ENCODE assay signal across 29 cellular contexts in genomic region chr17:55986817-55987216, GRCh38.
"Had no signal": no experiment of that assay in that cellular context is flagged by ENCODE, and none has a peak within 500 bp of the region (broad histone marks: within the 10 kb centered on the region; RNA-seq: fewer than 3 reads in every experiment).

No MANE protein-coding gene starts in this region.

- H3K27ac ChIP-seq: esophagus squamous epithelium, heart right ventricle, left lung, neural progenitor cell, prostate gland, right atrium auricular region, suprapubic skin, transverse colon, upper lobe of right lung, uterus had no signal

- H3K4me3 ChIP-seq: esophagus squamous epithelium, heart right ventricle, left lung, mucosa of descending colon, neural progenitor cell, prostate gland, right atrium auricular region, smooth muscle cell, suprapubic skin, transverse colon, upper lobe of right lung, uterus had no signal

- H3K4me1 Mint-ChIP-seq: mesothelial cell of epicardium; naive B cell; neural progenitor cell; stimulated activated naive CD8-positive, alpha-beta T cell treated with anti-CD3 and anti-CD28 coated beads, Interleukin-15, amount 100 ng/mL, for 72 hours had no signal

- H3K4me3 Mint-ChIP-seq: effector memory CD8-positive, alpha-beta T cell; mesothelial cell of epicardium; naive B cell; nephron; neural progenitor cell; stimulated activated naive CD8-positive, alpha-beta T cell treated with anti-CD3 and anti-CD28 coated beads, Interleukin-15, amount 100 ng/mL, for 72 hours had no signal

- H3K9me3 ChIP-seq: esophagus squamous epithelium, heart right ventricle, left lung, mucosa of descending colon, prostate gland, right atrium auricular region, suprapubic skin, transverse colon, upper lobe of right lung, uterus had no signal

- ATAC-seq: effector memory CD8-positive, alpha-beta T cell; heart right ventricle; left cardiac atrium; left lung; mucosa of descending colon; sciatic nerve; stimulated activated naive CD8-positive, alpha-beta T cell treated with anti-CD3 and anti-CD28 coated beads, Interleukin-15, amount 100 ng/mL, for 72 hours; upper lobe of right lung had no signal

- H3K27me3 ChIP-seq: esophagus squamous epithelium, neural progenitor cell, right atrium auricular region, suprapubic skin, transverse colon, upper lobe of right lung, uterus had no signal

- H3K27me3 Mint-ChIP-seq: effector memory CD8-positive, alpha-beta T cell had no signal

- H3K36me3 Mint-ChIP-seq: mesothelial cell of epicardium, naive B cell, neural progenitor cell had no signal

- H3K4me1 ChIP-seq: esophagus squamous epithelium, heart right ventricle, left lung, prostate gland, right atrium auricular region, suprapubic skin, transverse colon, upper lobe of right lung, uterus had no signal

- H3K27ac Mint-ChIP-seq: effector memory CD8-positive, alpha-beta T cell; mesothelial cell of epicardium; naive B cell; nephron; neural progenitor cell had no signal

- H3K36me3 ChIP-seq: esophagus squamous epithelium, heart right ventricle, left lung, neural progenitor cell, prostate gland, right atrium auricular region, suprapubic skin, transverse colon, upper lobe of right lung, uterus had no signal

- DNase-seq: effector memory CD8-positive, alpha-beta T cell; erythroblast; esophagus squamous epithelium; foreskin melanocyte; glutamatergic neuron; heart right ventricle; hippocampal formation; left cardiac atrium; left lung; mesenchymal stem cell; mucosa of descending colon; naive B cell; stimulated activated CD4-positive, alpha-beta T cell treated with anti-CD3 and anti-CD28 coated beads, Interleukin-12 subunit alpha, Interleukin-12 subunit beta, amount 100 ng/mL, for 4 hours; stimulated activated CD4-positive, alpha-beta T cell treated with anti-CD3 and anti-CD28 coated beads, Interleukin-1b, Interleukin-23, amount 100 ng/mL, for 48 hours; stimulated activated CD4-positive, alpha-beta T cell treated with anti-CD3 and anti-CD28 coated beads, Interleukin-4, amount 100 ng/mL, for 1 hour; stimulated activated CD8-positive, alpha-beta memory T cell treated with anti-CD3 and anti-CD28 coated beads, Interleukin-4, amount 100 ng/mL, for 48 hours; stimulated activated naive CD4-positive, alpha-beta T cell; stimulated activated naive CD8-positive, alpha-beta T cell treated with anti-CD3 and anti-CD28 coated beads, Interleukin-15, amount 100 ng/mL, for 72 hours; transverse colon; upper lobe of right lung; uterus had no signal

- H3K9me3 Mint-ChIP-seq: neural progenitor cell had no signal
